ENCODE assay signal across 10 cellular contexts in genomic region chr10:124677871-124678565, GRCh38.
A peak's percentile ranks its signal among the peaks of the same experiment; 100 is the strongest.
DNase-seq lines count a peak whose midpoint lies in the region; ATAC-seq, FAIRE-seq and TF ChIP-seq lines count a peak whose summit lies in the region.
"Had no signal": no experiment of that assay in that cellular context is flagged by ENCODE, and none has a peak within 500 bp of the region (broad histone marks: within the 10 kb centered on the region; RNA-seq: fewer than 3 reads in every experiment).

No MANE protein-coding gene starts in this region.

- no peak for TF ChIP-seq POLR2A in stomach (IDR thresholded peaks at IDR 0.05)

- H3K4me3 Mint-ChIP-seq in activated naive CD8-positive, alpha-beta T cell treated with anti-CD3 and anti-CD28 coated beads, Interleukin-2, amount 10 ng/mL, durations not matched to agents 7 days and 5 days, result peak overlapping the region; percentile 65
- H3K4me3 Mint-ChIP-seq in stimulated activated memory B cell treated with anti-CD40 and anti-IgM and Interleukin-4, amounts not matched to agents 10 μg/mL and 1 μg/mL and 100 μg/mL, for 72 hours, result no peak overlapping the region

- no peaks in the 10 kb centered on the region for H3K27me3 Mint-ChIP-seq in activated naive CD8-positive, alpha-beta T cell treated with anti-CD3 and anti-CD28 coated beads, Interleukin-2, amount 10 ng/mL, durations not matched to agents 7 days and 5 days
- H3K27me3 Mint-ChIP-seq in stimulated activated memory B cell treated with anti-CD40 and anti-IgM and Interleukin-4, amounts not matched to agents 10 μg/mL and 1 μg/mL and 100 μg/mL, for 72 hours, result no peaks in the 10 kb centered on the region

- no peak for FAIRE-seq in frontal cortex (lab: Jason Lieb, UNC)

- peaks cover 19% of the 10 kb centered on the region for H3K36me3 Mint-ChIP-seq in activated naive CD8-positive, alpha-beta T cell treated with anti-CD3 and anti-CD28 coated beads, Interleukin-2, amount 10 ng/mL, durations not matched to agents 7 days and 5 days
- H3K36me3 Mint-ChIP-seq in stimulated activated memory B cell treated with anti-CD40 and anti-IgM and Interleukin-4, amounts not matched to agents 10 μg/mL and 1 μg/mL and 100 μg/mL, for 72 hours, result peaks cover 57% of the 10 kb centered on the region

- TF ChIP-seq CTCF in right atrium auricular region (IDR thresholded peaks at IDR 0.05), result no peak
- no peak for TF ChIP-seq CTCF in stomach (IDR thresholded peaks at IDR 0.05)

- H3K27ac ChIP-seq in right atrium auricular region, result peak overlapping the region; percentile 83 to 87
- H3K27ac ChIP-seq in stomach, result peak overlapping the region in 1 of 5 donors; percentile 36

- H3K27ac Mint-ChIP-seq in activated naive CD8-positive, alpha-beta T cell treated with anti-CD3 and anti-CD28 coated beads, Interleukin-2, amount 10 ng/mL, durations not matched to agents 7 days and 5 days, result peak overlapping the region; percentile 73
- peak overlapping the region; percentile 82 for H3K27ac Mint-ChIP-seq in stimulated activated memory B cell treated with anti-CD40 and anti-IgM and Interleukin-4, amounts not matched to agents 10 μg/mL and 1 μg/mL and 100 μg/mL, for 72 hours

- DNase-seq in activated CD4-positive, alpha-beta T cell treated with anti-CD3 and anti-CD28 coated beads for 48 hours, result peak; percentile 25
- no peak for DNase-seq in activated CD4-positive, alpha-beta T cell treated with anti-CD3 and anti-CD28 coated beads, Interleukin-2, amount 50 U/mL, for 1 hour
- no peak for DNase-seq in activated naive CD8-positive, alpha-beta T cell treated with anti-CD3 and anti-CD28 coated beads, Interleukin-2, amount 10 ng/mL, durations not matched to agents 7 days and 5 days
- peak; percentile 82 for DNase-seq in right atrium auricular region (ENCODE audit: low spot score)
- no peak for DNase-seq in frontal cortex (ENCODE audit: low spot score in 2 of 2)
- no peak for DNase-seq in stomach
- DNase-seq: hippocampal formation; stimulated activated CD4-positive, alpha-beta T cell treated with anti-CD3 and anti-CD28 coated beads, Interleukin-12 subunit alpha, Interleukin-12 subunit beta, amount 100 ng/mL, for 4 hours had no signal

- POLR2A ChIA-PET in activated naive CD8-positive, alpha-beta T cell treated with anti-CD3 and anti-CD28 coated beads, Interleukin-2, amount 10 ng/mL, durations not matched to agents 7 days and 5 days (lab: Charles Lee), result interaction anchor here (0.8 to 1.7 kb wide), 4 partner anchors 11 to 41 kb away, joined by 3 to 14 read pairs (median 8); no protein-coding TSS in a partner anchor

- H3K36me3 ChIP-seq in right atrium auricular region (peaks cover 16% of the 10 kb centered on the region), stomach (peaks cover 20 to 55% (median 40%) of the 10 kb centered on the region in 4 donors)

- TF ChIP-seq EP300 in stomach (IDR thresholded peaks at IDR 0.05), result no peak

- H3K4me3 ChIP-seq in right atrium auricular region, result no peak overlapping the region
- H3K4me3 ChIP-seq in stomach, result no peak overlapping the region

- WGBS in stomach, 5 donors, result 55 to 75% (median 66%) methylated on average over 9 of the region's 9 CpGs

- H3K9me3 ChIP-seq in right atrium auricular region, result no peaks in the 10 kb centered on the region
- no peaks in the 10 kb centered on the region for H3K9me3 ChIP-seq in stomach

- ATAC-seq in activated naive CD8-positive, alpha-beta T cell treated with anti-CD3 and anti-CD28 coated beads, Interleukin-2, amount 10 ng/mL, durations not matched to agents 7 days and 5 days (ENCODE audit: low read depth), result no peak
- ATAC-seq in stimulated activated memory B cell treated with anti-CD40 and anti-IgM and Interleukin-4, amounts not matched to agents 10 μg/mL and 1 μg/mL and 100 μg/mL, for 72 hours, result no peak
- ATAC-seq in GM19467 (IDR thresholded peaks at IDR 0.05; ENCODE audit: unreplicated experiment), result no peak

- H3K4me1 Mint-ChIP-seq in activated naive CD8-positive, alpha-beta T cell treated with anti-CD3 and anti-CD28 coated beads, Interleukin-2, amount 10 ng/mL, durations not matched to agents 7 days and 5 days, result peaks cover 33% of the 10 kb centered on the region
- H3K4me1 Mint-ChIP-seq in stimulated activated memory B cell treated with anti-CD40 and anti-IgM and Interleukin-4, amounts not matched to agents 10 μg/mL and 1 μg/mL and 100 μg/mL, for 72 hours, result peaks cover 76% of the 10 kb centered on the region

- H3K4me1 ChIP-seq in right atrium auricular region (peaks cover 0 to 98% of the 10 kb centered on the region in 2 donors), stomach (peaks cover 38 to 97% (median 60%) of the 10 kb centered on the region in 4 donors)

- H3K27me3 ChIP-seq in right atrium auricular region, result no peaks in the 10 kb centered on the region
- H3K27me3 ChIP-seq in stomach, result no peaks in the 10 kb centered on the region

- H3K9me3 Mint-ChIP-seq in activated naive CD8-positive, alpha-beta T cell treated with anti-CD3 and anti-CD28 coated beads, Interleukin-2, amount 10 ng/mL, durations not matched to agents 7 days and 5 days, result no peaks in the 10 kb centered on the region
- H3K9me3 Mint-ChIP-seq in stimulated activated memory B cell treated with anti-CD40 and anti-IgM and Interleukin-4, amounts not matched to agents 10 μg/mL and 1 μg/mL and 100 μg/mL, for 72 hours, result no peaks in the 10 kb centered on the region

- intact Hi-C loops in stomach (cut with DNase I; ENCODE audit: low total_unique reads), result no loop called here

Comparison
In these comparisons a context has a peak if more than half of its experiments do, and no peak if none do; other contexts are left out.
1. DNase-seq: peak in activated CD4-positive, alpha-beta T cell treated with anti-CD3 and anti-CD28 coated beads for 48 hours (single experiment) and right atrium auricular region (single experiment); none in activated CD4-positive, alpha-beta T cell treated with anti-CD3 and anti-CD28 coated beads, Interleukin-2, amount 50 U/mL, for 1 hour (single experiment), activated naive CD8-positive, alpha-beta T cell treated with anti-CD3 and anti-CD28 coated beads, Interleukin-2, amount 10 ng/mL, durations not matched to agents 7 days and 5 days (single experiment), frontal cortex (0 of 2) and stomach (single experiment).